In genomic region chr2:234980476-234981187, GRCh38 we compare ENCODE assay signal across 9 cellular contexts. TPM values are rescaled to one million over a fixed set of nuclear protein-coding genes. Genes with fewer than 3 reads are reported as not detected.
DNase-seq lines count a peak whose midpoint lies in the region; ATAC-seq and TF ChIP-seq lines count a peak whose summit lies in the region.
"Had no signal": no experiment of that assay in that cellular context is flagged by ENCODE, and none has a peak within 500 bp of the region (broad histone marks: within the 10 kb centered on the region; RNA-seq: fewer than 3 reads in every experiment).

No MANE protein-coding gene starts in this region.

- H3K9ac ChIP-seq in HCT116 (ENCODE audit: low read length) (peak overlapping the region; percentile 61), SK-N-MC (ENCODE audit: insufficient read length) (no peak overlapping the region)

- in situ Hi-C loops in GM13976 (cut with MboI; ENCODE audit: low sequenced_read_pairs, unreplicated experiment), result no loop called here

- no peak overlapping the region for H3K4me3 Mint-ChIP-seq in CD8-positive, alpha-beta T cell

- H3K27me3 Mint-ChIP-seq in CD8-positive, alpha-beta T cell (ENCODE audit: low read depth), result no peaks in the 10 kb centered on the region

- no peaks in the 10 kb centered on the region for H3K9me2 ChIP-seq in HCT116 (ENCODE audit: insufficient read depth)

- peak; percentile 17 for ATAC-seq in HCT116
- ATAC-seq in left cardiac atrium, result peak; percentile 24 to 49
- no peak for ATAC-seq in CD8-positive, alpha-beta T cell

- H3K27ac ChIP-seq in HCT116 (ENCODE audit: low read depth, low read length) (peak overlapping the region; percentile 88), SK-N-MC (peak overlapping the region; percentile 56)
- H3K27ac ChIP-seq in CD8-positive, alpha-beta T cell (ENCODE audit: low read depth, low read length), result no peak overlapping the region

- CTCF ChIA-PET in HCT116 (lab: Charles Lee), result interaction anchor here (0.6 to 1.4 kb wide), 2 partner anchors 28 to 99 kb away, joined by 3 to 4 read pairs; no protein-coding TSS in a partner anchor
- CTCF ChIA-PET in CD8-positive, alpha-beta T cell (lab: Charles Lee), result no interaction called here

- peaks cover 74% of the 10 kb centered on the region for H3K79me2 ChIP-seq in HCT116 (ENCODE audit: insufficient read depth, low read length)

- no peak overlapping the region for H3K27ac Mint-ChIP-seq in CD8-positive, alpha-beta T cell

- RAD21 ChIA-PET in HCT116 (lab: Charles Lee; ENCODE audit: low non-redundant PET in 1 of 2, low total read pairs in 2 of 2, uncharacterized antibody in 2 of 2, unreplicated experiment in 2 of 2), result no interaction called here

- BruUV-seq in HCT116 (replicated peaks; lab: Mats Ljungman, UMichigan), result no TSS peak

- no peak for TF ChIP-seq CTCF in HCT116 (IDR thresholded peaks at IDR 0.05 in 2 of 3, conservative IDR thresholded peaks at IDR 0.05 in 1 of 3; ENCODE audit: borderline replicate concordance in 1 of 3, insufficient read depth in 1 of 3, low read depth in 2 of 3, low read length in 2 of 3)
- TF ChIP-seq CTCF in retinal pigment epithelial cell (conservative IDR thresholded peaks at IDR 0.05; ENCODE audit: low read depth, low read length), result no peak
- no peak for TF ChIP-seq CTCF in CD8-positive, alpha-beta T cell (IDR thresholded peaks at IDR 0.05)
- no peak for TF ChIP-seq CTCF in GM13976 (IDR thresholded peaks at IDR 0.05; ENCODE audit: borderline replicate concordance, control extremely low read depth, extremely low read depth, insufficient read depth, missing control alignments)

- peaks cover 0 to 3% of the 10 kb centered on the region in 2 experiments; a peak in 1 of 4 replicates for H3K36me3 ChIP-seq in HCT116 (ENCODE audit: control insufficient read depth in 1 of 2, insufficient read depth in 2 of 2, low read length in 2 of 2)
- peaks cover 9% of the 10 kb centered on the region; the same call in 1 of the 2 replicates for H3K36me3 ChIP-seq in SK-N-MC (ENCODE audit: insufficient read depth, low read length)
- no peaks in the 10 kb centered on the region for H3K36me3 ChIP-seq in CD8-positive, alpha-beta T cell (ENCODE audit: insufficient read depth, low read length)

- TF ChIP-seq POLR2A in HCT116 (IDR thresholded peaks at IDR 0.05; ENCODE audit: borderline replicate concordance, extremely low read depth, insufficient read depth, insufficient read length), result no peak

- TF ChIP-seq RAD21 in HCT116 (IDR thresholded peaks at IDR 0.05; ENCODE audit: low read depth), result no peak

- H3K27me3 ChIP-seq in HCT116 (ENCODE audit: insufficient read depth, low read length), result no peaks in the 10 kb centered on the region
- H3K27me3 ChIP-seq in CD8-positive, alpha-beta T cell (ENCODE audit: insufficient read depth, low read length), result no peaks in the 10 kb centered on the region

- H3K4me1 ChIP-seq in HCT116 (ENCODE audit: control insufficient read depth in 1 of 2, insufficient read depth in 2 of 2, low read length in 2 of 2), result peaks cover 54 to 67% of the 10 kb centered on the region in 2 experiments
- H3K4me1 ChIP-seq in CD8-positive, alpha-beta T cell (ENCODE audit: insufficient read depth, low read length), result no peaks in the 10 kb centered on the region

- intact Hi-C loops in HCT116 (cut with micrococcal nuclease), result no loop called here
- intact Hi-C loops in left cardiac atrium (cut with DNase I), result no loop called here
- intact Hi-C loops in CD8-positive, alpha-beta T cell (cut with DNase I, micrococcal nuclease), result no loop called here

- POLR2A ChIA-PET in HCT116 (lab: Charles Lee), result interaction anchor here (1.8 kb wide), 1 partner anchor 101 kb away, joined by 5 read pairs; no protein-coding TSS in a partner anchor
- POLR2A ChIA-PET in CD8-positive, alpha-beta T cell (lab: Charles Lee), result no interaction called here

- H2AFZ ChIP-seq in HCT116 (ENCODE audit: low read depth, low read length, poor library complexity, severe bottlenecking), result no peak overlapping the region

- no peaks in the 10 kb centered on the region for H3K4me1 Mint-ChIP-seq in CD8-positive, alpha-beta T cell (ENCODE audit: low read depth)

- H3K36me3 Mint-ChIP-seq in CD8-positive, alpha-beta T cell, result no peaks in the 10 kb centered on the region

- H3K4me3 ChIP-seq in HCT116 (replicated peaks in 1 of 2; ENCODE audit: low read depth in 1 of 2, low read length in 2 of 2), result peak overlapping the region; percentile 30 to 52
- peak overlapping the region; percentile 65 for H3K4me3 ChIP-seq in SK-N-MC
- peak overlapping the region; percentile 19 for H3K4me3 ChIP-seq in retinal pigment epithelial cell (ENCODE audit: low read length)
- H3K4me3 ChIP-seq in CD8-positive, alpha-beta T cell (ENCODE audit: low read depth, low read length), result no peak overlapping the region

- DNase-seq in HCT116 (ENCODE audit: low read depth, low spot score) (no peak), SK-N-MC (ENCODE audit: low read depth, low spot score) (no peak), left cardiac atrium (no peak), retinal pigment epithelial cell (ENCODE audit: low read depth) (no peak), GOT3 (lab: John Stamatoyannopoulos, UW) (no peak), GM13976 (ENCODE audit: low spot score) (no peak)
- DNase-seq in effector CD4-positive, alpha-beta T cell, result no peak
- DNase-seq in CD8-positive, alpha-beta T cell, result no peak
- DNase-seq: GF-D8 had no signal

- H3K9me3 ChIP-seq in HCT116 (ENCODE audit: control insufficient read depth in 1 of 2, insufficient read depth in 1 of 2, low read depth in 1 of 2, low read length in 2 of 2) (peaks cover 0 to 7% of the 10 kb centered on the region in 2 experiments; a peak in 1 of 4 replicates), SK-N-MC (ENCODE audit: low read depth, low read length) (no peaks in the 10 kb centered on the region)
- no peaks in the 10 kb centered on the region for H3K9me3 ChIP-seq in CD8-positive, alpha-beta T cell (ENCODE audit: low read length)

- peaks cover 3% of the 10 kb centered on the region for H3K9me3 Mint-ChIP-seq in CD8-positive, alpha-beta T cell

- H3K4me2 ChIP-seq in HCT116 (ENCODE audit: low read length), result peak overlapping the region; percentile 77

- H4K20me1 ChIP-seq in HCT116 (ENCODE audit: insufficient read depth), result no peaks in the 10 kb centered on the region

TF ChIP-seq in HCT116, 20 proteins besides CTCF, POLR2A, EP300 and RAD21 (continues in another document):
- TF ChIP-seq SIN3A (IDR thresholded peaks at IDR 0.05; ENCODE audit: low read depth) (no peak; the same call in 1 of the 2 replicates), ZBTB33 (IDR thresholded peaks at IDR 0.05; ENCODE audit: extremely low read depth, insufficient replicate concordance, low read length) (no peak), EZH2 (IDR thresholded peaks at IDR 0.05) (no peak), FOSL1 (IDR thresholded peaks at IDR 0.05; ENCODE audit: low read depth) (no peak), MAX (IDR thresholded peaks at IDR 0.05) (no peak), SP1 (IDR thresholded peaks at IDR 0.05; ENCODE audit: low read depth) (no peak), TCF7L2 (IDR thresholded peaks at IDR 0.05; ENCODE audit: borderline replicate concordance, extremely low read depth, insufficient read depth, insufficient read length) (no peak), CBX3 (IDR thresholded peaks at IDR 0.05; ENCODE audit: low read depth) (no peak), YY1 (IDR thresholded peaks at IDR 0.05; ENCODE audit: extremely low read depth, insufficient replicate concordance, low read depth, low read length) (no peak), EZH2phosphoT487 (IDR thresholded peaks at IDR 0.05; ENCODE audit: borderline replicate concordance) (no peak), POLR2AphosphoS5 (IDR thresholded peaks at IDR 0.05; ENCODE audit: low read depth, low read length) (no peak), JUND (IDR thresholded peaks at IDR 0.05) (no peak), CEBPB (IDR thresholded peaks at IDR 0.05; ENCODE audit: low read depth) (no peak), SRF (IDR thresholded peaks at IDR 0.05; ENCODE audit: low read depth) (no peak), ATF3 (IDR thresholded peaks at IDR 0.05) (no peak)

RNA-seq across cellular contexts. Expression of gene SH3BP4, which starts 28.8 kb away (rescaled TPM):
- total RNA-seq in HCT116 (2021; ENCODE audit: unreplicated experiment) (32.9 TPM), left cardiac atrium (10 to 100 TPM; 15.1 to 27.0 TPM)
- polyA plus RNA-seq in HCT116 (2012), result 25.8 and 28.0 TPM in 2 replicates
- total RNA-seq in CD8-positive, alpha-beta T cell, result under 1 TPM; 0.22 TPM

Comparison
In these comparisons a context has a peak if more than half of its experiments do, and no peak if none do; other contexts are left out.
1. RNA of gene SH3BP4, which starts 28.8 kb away (total RNA-seq): 32.9 TPM in HCT116 (single experiment) and 15.1 to 27.0 TPM in left cardiac atrium; 0.22 TPM in CD8-positive, alpha-beta T cell; every median in the first group is over 10 times any median in the second.